ENCODE assay signal across 11 cellular contexts in genomic region chr4:123699823-123700822, GRCh38.
DNase-seq lines count a peak whose midpoint lies in the region; ATAC-seq, FAIRE-seq and TF ChIP-seq lines count a peak whose summit lies in the region.
"Had no signal": no experiment of that assay in that cellular context is flagged by ENCODE, and none has a peak within 500 bp of the region (broad histone marks: within the 10 kb centered on the region; RNA-seq: fewer than 3 reads in every experiment).

No MANE protein-coding gene starts in this region.

- no peaks in the 10 kb centered on the region for H3K4me1 Mint-ChIP-seq in stimulated activated naive CD8-positive, alpha-beta T cell treated with anti-CD3 and anti-CD28 coated beads, Interleukin-15, amount 100 ng/mL, for 72 hours
- H3K4me1 Mint-ChIP-seq in WTC11 = no peaks in the 10 kb centered on the region

- peak; percentile 82 for DNase-seq in AG20443 (ENCODE audit: low spot score)
- DNase-seq in amniotic epithelial cell (ENCODE audit: low read depth) = peak; percentile 99
- peak; percentile 73 for DNase-seq in glomerular endothelial cell (ENCODE audit: extremely low read depth, low read depth, low spot score)
- DNase-seq in pancreas = no peak
- DNase-seq in GM10266 (ENCODE audit: extremely low spot score) = no peak
- no peak for DNase-seq in stimulated activated naive CD8-positive, alpha-beta T cell treated with anti-CD3 and anti-CD28 coated beads, Interleukin-15, amount 100 ng/mL, for 72 hours
- DNase-seq in WTC11 (ENCODE audit: low spot score) = no peak
- DNase-seq: stimulated activated CD4-positive, alpha-beta T cell treated with anti-CD3 and anti-CD28 coated beads, Interleukin-2, amount 100 ng/mL, for 24 hours; T-helper 9 cell had no signal

- ATAC-seq in pancreas (peak in 3 of 4 donors; percentile 31 to 44 (median 35)), WTC11 (no peak), GM21723 (IDR thresholded peaks at IDR 0.05; ENCODE audit: unreplicated experiment) (no peak)
- ATAC-seq in stimulated activated naive CD8-positive, alpha-beta T cell treated with anti-CD3 and anti-CD28 coated beads, Interleukin-15, amount 100 ng/mL, for 72 hours = no peak

- H3K4me3 Mint-ChIP-seq in stimulated activated naive CD8-positive, alpha-beta T cell treated with anti-CD3 and anti-CD28 coated beads, Interleukin-15, amount 100 ng/mL, for 72 hours = no peak overlapping the region
- H3K4me3 Mint-ChIP-seq in WTC11 = no peak overlapping the region

- CTCF ChIA-PET in WTC11 (lab: Charles Lee) = no interaction called here

- H3K36me3 Mint-ChIP-seq in WTC11 = no peaks in the 10 kb centered on the region

- peaks cover 10% of the 10 kb centered on the region for H3K27me3 Mint-ChIP-seq in stimulated activated naive CD8-positive, alpha-beta T cell treated with anti-CD3 and anti-CD28 coated beads, Interleukin-15, amount 100 ng/mL, for 72 hours
- no peaks in the 10 kb centered on the region for H3K27me3 Mint-ChIP-seq in WTC11 (ENCODE audit: low read depth)

- no peak overlapping the region for H3K4me3 ChIP-seq in pancreas
- H3K4me3 ChIP-seq: adrenal gland had no signal

- no peak for FAIRE-seq in pancreas (lab: Jason Lieb, UNC)

- H3K27ac Mint-ChIP-seq in stimulated activated naive CD8-positive, alpha-beta T cell treated with anti-CD3 and anti-CD28 coated beads, Interleukin-15, amount 100 ng/mL, for 72 hours = no peak overlapping the region
- no peak overlapping the region for H3K27ac Mint-ChIP-seq in WTC11

- TF ChIP-seq CTCF in pancreas (IDR thresholded peaks at IDR 0.05) = no peak
- no peak for TF ChIP-seq CTCF in GM10266 (IDR thresholded peaks at IDR 0.05; ENCODE audit: control insufficient read depth, insufficient read depth, low read depth, missing control alignments)
- no peak for TF ChIP-seq CTCF in WTC11 (IDR thresholded peaks at IDR 0.05)

- H3K4me1 ChIP-seq in pancreas = peaks cover 0 to 5% (median 0%) of the 10 kb centered on the region in 3 donors

- no peaks in the 10 kb centered on the region for H3K36me3 ChIP-seq in pancreas
- H3K36me3 ChIP-seq: adrenal gland had no signal

- H3K9me3 Mint-ChIP-seq in stimulated activated naive CD8-positive, alpha-beta T cell treated with anti-CD3 and anti-CD28 coated beads, Interleukin-15, amount 100 ng/mL, for 72 hours = peaks cover 0 to 7% of the 10 kb centered on the region in 2 donors
- peaks cover 21% of the 10 kb centered on the region; the same call in 1 of the 2 replicates for H3K9me3 Mint-ChIP-seq in WTC11

- H3K27me3 ChIP-seq in pancreas = no peaks in the 10 kb centered on the region
- H3K27me3 ChIP-seq: adrenal gland had no signal

- intact Hi-C loops in pancreas (cut with DNase I) = no loop called here

- POLR2A ChIA-PET in WTC11 (lab: Charles Lee) = no interaction called here

- WGBS in pancreas, 2 donors = 49 to 57% methylated on average over 7 of the region's 7 CpGs

- H3K27ac ChIP-seq in pancreas = peak overlapping the region in 2 of 4 donors; percentile 10 to 15

- H3K9me3 ChIP-seq in pancreas = peaks cover 0 to 3% (median 0%) of the 10 kb centered on the region in 4 donors
- H3K9me3 ChIP-seq: adrenal gland had no signal

TF ChIP-seq in WTC11, 78 proteins besides CTCF, POLR2A, EP300 and RAD21:
- TF ChIP-seq HMGA2 (CRISPR knock-in tag; IDR thresholded peaks at IDR 0.05) (no peak), NFYB (CRISPR knock-in tag; conservative IDR thresholded peaks at IDR 0.05; ENCODE audit: low read depth) (no peak), SMAD3 (CRISPR knock-in tag; IDR thresholded peaks at IDR 0.05; ENCODE audit: borderline replicate concordance) (no peak), FOXK1 (CRISPR knock-in tag; IDR thresholded peaks at IDR 0.05) (no peak), ZNF423 (CRISPR knock-in tag; IDR thresholded peaks at IDR 0.05) (no peak), TCF7 (CRISPR knock-in tag; IDR thresholded peaks at IDR 0.05; ENCODE audit: low read depth) (no peak), FOXJ3 (CRISPR knock-in tag; IDR thresholded peaks at IDR 0.05; ENCODE audit: borderline replicate concordance) (no peak), ZNF121 (CRISPR knock-in tag; IDR thresholded peaks at IDR 0.05) (no peak), TP53 (CRISPR knock-in tag; IDR thresholded peaks at IDR 0.05) (no peak), CREB1 (CRISPR knock-in tag; IDR thresholded peaks at IDR 0.05) (no peak), TEAD4 (CRISPR knock-in tag; IDR thresholded peaks at IDR 0.05) (no peak), CREM (CRISPR knock-in tag; IDR thresholded peaks at IDR 0.05) (no peak), ZBTB21 (CRISPR knock-in tag; IDR thresholded peaks at IDR 0.05; ENCODE audit: borderline replicate concordance) (no peak), MLX (CRISPR knock-in tag; IDR thresholded peaks at IDR 0.05) (no peak), SMAD4 (CRISPR knock-in tag; IDR thresholded peaks at IDR 0.05) (no peak), ZNF317 (CRISPR knock-in tag; IDR thresholded peaks at IDR 0.05; ENCODE audit: borderline replicate concordance, low read depth) (no peak), PRRX2 (CRISPR knock-in tag; IDR thresholded peaks at IDR 0.05) (no peak), ATF1 (CRISPR knock-in tag; IDR thresholded peaks at IDR 0.05) (no peak)
- TF ChIP-seq, protein P1, sequence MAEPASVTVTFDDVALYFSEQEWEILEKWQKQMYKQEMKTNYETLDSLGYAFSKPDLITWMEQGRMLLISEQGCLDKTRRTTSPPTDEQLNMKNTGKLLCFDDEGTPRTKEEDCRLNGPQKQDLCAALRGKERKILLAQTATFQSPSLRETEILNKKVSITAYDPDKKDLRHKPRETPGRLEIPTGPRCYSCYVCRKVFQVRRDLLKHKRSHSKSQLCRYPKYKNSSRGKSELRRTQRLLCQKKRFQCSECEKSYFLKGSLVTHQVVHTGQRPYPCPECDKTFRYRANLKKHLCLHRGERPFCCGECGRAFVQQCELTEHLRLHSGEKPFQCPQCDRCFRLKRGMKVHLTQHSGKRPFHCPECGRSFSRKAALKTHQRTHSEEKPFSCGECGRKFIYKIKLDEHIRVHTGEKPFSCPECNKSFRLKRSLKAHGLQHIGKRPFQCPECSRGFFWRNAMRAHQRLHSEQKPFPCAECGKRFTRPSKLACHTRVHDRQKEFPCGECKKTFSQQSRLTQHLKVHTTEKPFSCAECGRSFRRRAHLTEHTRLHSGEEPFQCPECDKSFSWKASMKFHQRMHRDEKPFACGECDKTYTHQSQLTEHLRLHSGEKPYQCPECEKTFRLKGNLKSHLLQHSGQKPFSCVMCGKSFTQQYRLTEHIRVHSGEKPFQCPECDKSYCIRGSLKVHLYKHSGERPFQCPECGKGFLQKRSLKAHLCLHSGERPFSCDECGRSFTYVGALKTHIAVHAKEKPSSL (CRISPR knock-in tag; conservative IDR thresholded peaks at IDR 0.05) = no peak
- TF ChIP-seq, protein P2, sequence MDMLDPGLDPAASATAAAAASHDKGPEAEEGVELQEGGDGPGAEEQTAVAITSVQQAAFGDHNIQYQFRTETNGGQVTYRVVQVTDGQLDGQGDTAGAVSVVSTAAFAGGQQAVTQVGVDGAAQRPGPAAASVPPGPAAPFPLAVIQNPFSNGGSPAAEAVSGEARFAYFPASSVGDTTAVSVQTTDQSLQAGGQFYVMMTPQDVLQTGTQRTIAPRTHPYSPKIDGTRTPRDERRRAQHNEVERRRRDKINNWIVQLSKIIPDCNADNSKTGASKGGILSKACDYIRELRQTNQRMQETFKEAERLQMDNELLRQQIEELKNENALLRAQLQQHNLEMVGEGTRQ (CRISPR knock-in tag; IDR thresholded peaks at IDR 0.05) = no peak

Comparison
In these comparisons a context has a peak if more than half of its experiments do, and no peak if none do; other contexts are left out.
1. DNase-seq: peak in AG20443 (single experiment), amniotic epithelial cell (single experiment) and glomerular endothelial cell (single experiment); none in pancreas (0 of 6), GM10266 (single experiment), stimulated activated naive CD8-positive, alpha-beta T cell treated with anti-CD3 and anti-CD28 coated beads, Interleukin-15, amount 100 ng/mL, for 72 hours (0 of 2) and WTC11 (single experiment).
2. ATAC-seq: peak in pancreas (3 of 4); none in stimulated activated naive CD8-positive, alpha-beta T cell treated with anti-CD3 and anti-CD28 coated beads, Interleukin-15, amount 100 ng/mL, for 72 hours (single experiment), WTC11 (single experiment) and GM21723 (single experiment).